ENCODE assay signal across 32 cellular contexts in the genomic region with DNA sequence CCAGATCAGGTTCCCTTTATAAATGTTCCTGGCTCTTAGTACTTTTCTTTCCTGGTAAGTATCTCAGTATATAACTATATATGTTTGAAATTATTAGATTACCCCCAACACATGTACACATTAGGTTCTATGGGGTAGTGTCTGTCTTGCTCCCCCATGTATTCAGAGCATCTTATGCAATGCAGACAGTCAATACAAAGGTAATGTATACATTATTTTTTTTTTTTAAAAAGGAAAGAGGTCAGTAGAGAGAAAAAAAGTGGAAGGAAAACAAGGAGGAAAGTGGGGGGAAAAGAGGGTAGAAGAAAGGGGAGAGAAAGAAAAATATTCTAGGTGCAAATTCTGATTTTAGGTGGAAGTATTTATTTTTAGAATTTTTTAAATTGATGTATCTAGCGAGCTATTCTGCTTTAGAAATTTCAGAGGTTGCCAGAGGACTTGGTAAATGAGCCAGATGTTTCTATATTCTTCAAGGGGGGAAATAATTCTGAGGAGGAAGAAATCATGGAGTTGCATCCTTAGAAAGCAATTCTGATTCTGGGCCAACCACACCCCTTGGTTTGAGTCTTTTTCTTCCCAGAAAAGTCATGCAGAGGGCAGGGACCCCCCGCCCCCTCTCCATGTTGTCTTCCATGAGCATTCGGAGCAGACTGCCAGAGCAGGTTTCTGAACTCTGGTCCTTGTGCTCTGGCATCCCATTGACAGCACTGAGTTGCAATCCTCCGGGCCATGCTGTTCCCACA.
"Had no signal": no experiment of that assay in that cellular context is flagged by ENCODE, and none has a peak within 500 bp of the region (broad histone marks: within the 10 kb centered on the region; RNA-seq: fewer than 3 reads in every experiment).

No MANE protein-coding gene starts in this region.

- H3K36me3 ChIP-seq: ovary, spleen, suprapubic skin, tibial artery, transverse colon, upper lobe of right lung, uterus had no signal

- H3K27me3 Mint-ChIP-seq: progenitor cell of endocrine pancreas; stimulated activated naive CD8-positive, alpha-beta T cell treated with anti-CD3 and anti-CD28 coated beads, Interleukin-15, amount 100 ng/mL, for 72 hours; type B pancreatic cell had no signal

- DNase-seq: naive thymus-derived CD8-positive, alpha-beta T cell; nephron progenitor cell; occipital lobe; ovary; posterior cingulate gyrus; psoas muscle; spleen; stimulated activated CD4-positive, alpha-beta T cell treated with anti-CD3 and anti-CD28 coated beads, Interleukin-12 subunit alpha, Interleukin-12 subunit beta, amount 100 ng/mL, for 4 hours; stimulated activated CD4-positive, alpha-beta T cell treated with anti-CD3 and anti-CD28 coated beads, Interleukin-1b, Interleukin-23, amount 100 ng/mL, for 48 hours; stimulated activated CD4-positive, alpha-beta T cell treated with anti-CD3 and anti-CD28 coated beads, Interleukin-4, amount 100 ng/mL, for 1 hour; stimulated activated CD4-positive, alpha-beta T cell treated with anti-CD3 and anti-CD28 coated beads, Interleukin-4, amount 100 ng/mL, for 4 hours; stimulated activated CD8-positive, alpha-beta memory T cell treated with anti-CD3 and anti-CD28 coated beads, Interleukin-4, amount 100 ng/mL, for 48 hours; stimulated activated naive CD4-positive, alpha-beta T cell; stimulated activated naive CD8-positive, alpha-beta T cell treated with anti-CD3 and anti-CD28 coated beads, Interleukin-15, amount 100 ng/mL, for 72 hours; stimulated activated naive CD8-positive, alpha-beta T cell treated with anti-CD3 and anti-CD28 coated beads, Interleukin-15, Interleukin-2, amounts not matched to agents 100 U/mL and 50 U/mL, for 24 hours; substantia nigra; testis; tibial artery; transverse colon; upper lobe of right lung; uterus had no signal

- H3K4me1 Mint-ChIP-seq: naive thymus-derived CD8-positive, alpha-beta T cell; neural crest cell; stimulated activated memory B cell treated with anti-CD40 and anti-IgM and Interleukin-4, amounts not matched to agents 10 μg/mL and 1 μg/mL and 100 μg/mL, for 72 hours; stimulated activated naive CD8-positive, alpha-beta T cell treated with anti-CD3 and anti-CD28 coated beads, Interleukin-15, amount 100 ng/mL, for 72 hours had no signal

- H3K4me2 ChIP-seq: smooth muscle cell had no signal

- H3K9ac ChIP-seq: parathyroid adenoma had no signal

- H3K9me3 ChIP-seq: ovary, testis, uterus had no signal

- H3K27me3 ChIP-seq: ovary, suprapubic skin, testis, tibial artery, transverse colon, upper lobe of right lung, uterus had no signal

- H3K27ac Mint-ChIP-seq: naive thymus-derived CD8-positive, alpha-beta T cell; natural killer cell treated with Interleukin-12 subunit alpha and Interleukin-12 subunit beta and Interleukin-15 and Interleukin-18, amount 100 ng/mL, for 72 hours; nephron progenitor cell; progenitor cell of endocrine pancreas; stimulated activated memory B cell treated with anti-CD40 and anti-IgM and Interleukin-4, amounts not matched to agents 10 μg/mL and 1 μg/mL and 100 μg/mL, for 72 hours; stimulated activated naive CD8-positive, alpha-beta T cell treated with anti-CD3 and anti-CD28 coated beads, Interleukin-15, amount 100 ng/mL, for 72 hours; type B pancreatic cell had no signal

- H2AFZ ChIP-seq: parathyroid adenoma had no signal

- H3K4me3 ChIP-seq: ovary, psoas muscle, skin epidermis, smooth muscle cell, spleen, suprapubic skin, testis, tibial artery, transverse colon, upper lobe of right lung, uterus had no signal

- H3K36me3 Mint-ChIP-seq: stimulated activated memory B cell treated with anti-CD40 and anti-IgM and Interleukin-4, amounts not matched to agents 10 μg/mL and 1 μg/mL and 100 μg/mL, for 72 hours had no signal

- ATAC-seq: naive thymus-derived CD8-positive, alpha-beta T cell; natural killer cell treated with Interleukin-12 subunit alpha and Interleukin-12 subunit beta and Interleukin-15 and Interleukin-18, amount 100 ng/mL, for 72 hours; psoas muscle; right cardiac atrium; sciatic nerve; stimulated activated memory B cell treated with anti-CD40 and anti-IgM and Interleukin-4, amounts not matched to agents 10 μg/mL and 1 μg/mL and 100 μg/mL, for 72 hours; stimulated activated naive CD8-positive, alpha-beta T cell treated with anti-CD3 and anti-CD28 coated beads, Interleukin-15, amount 100 ng/mL, for 72 hours; stimulated activated naive CD8-positive, alpha-beta T cell treated with anti-CD3 and anti-CD28 coated beads, Interleukin-15, Interleukin-2, amounts not matched to agents 100 U/mL and 50 U/mL, for 24 hours had no signal

- H3K4me1 ChIP-seq: parathyroid adenoma, psoas muscle, spleen, testis, transverse colon, uterus had no signal

- H3K4me3 Mint-ChIP-seq: naive thymus-derived CD8-positive, alpha-beta T cell; natural killer cell treated with Interleukin-12 subunit alpha and Interleukin-12 subunit beta and Interleukin-15 and Interleukin-18, amount 100 ng/mL, for 72 hours; nephron progenitor cell; neural crest cell; stimulated activated memory B cell treated with anti-CD40 and anti-IgM and Interleukin-4, amounts not matched to agents 10 μg/mL and 1 μg/mL and 100 μg/mL, for 72 hours; stimulated activated naive CD8-positive, alpha-beta T cell treated with anti-CD3 and anti-CD28 coated beads, Interleukin-15, amount 100 ng/mL, for 72 hours; type B pancreatic cell had no signal

- H3K27ac ChIP-seq: ovary, parathyroid adenoma, psoas muscle, skin epidermis, spleen, suprapubic skin, testis, tibial artery, transverse colon, upper lobe of right lung, uterus had no signal
